Comparison of ENCODE assay signal across 10 cellular contexts in genomic region chr2:234136461-234136860, GRCh38.
DNase-seq lines count a peak whose midpoint lies in the region; ATAC-seq and TF ChIP-seq lines count a peak whose summit lies in the region.
"Had no signal": no experiment of that assay in that cellular context is flagged by ENCODE, and none has a peak within 500 bp of the region (broad histone marks: within the 10 kb centered on the region; RNA-seq: fewer than 3 reads in every experiment).

No MANE protein-coding gene starts in this region.

- H3K27me3 Mint-ChIP-seq in Caco-2 (ENCODE audit: insufficient read depth, unreplicated experiment), result no peaks in the 10 kb centered on the region

- peaks cover 13% of the 10 kb centered on the region for H3K36me3 Mint-ChIP-seq in Caco-2 (ENCODE audit: insufficient read depth, unreplicated experiment)
- no peaks in the 10 kb centered on the region for H3K36me3 Mint-ChIP-seq in activated naive CD4-positive, alpha-beta T cell treated with anti-CD3 and anti-CD28 coated beads, Interleukin-2, amount 50 U/mL, for 72 hours

- no peaks in the 10 kb centered on the region for H3K9me3 Mint-ChIP-seq in Caco-2 (ENCODE audit: unreplicated experiment)
- H3K9me3 Mint-ChIP-seq in activated naive CD4-positive, alpha-beta T cell treated with anti-CD3 and anti-CD28 coated beads, Interleukin-2, amount 50 U/mL, for 72 hours, result no peaks in the 10 kb centered on the region

- POLR2A ChIA-PET in Caco-2 (lab: Charles Lee), result interaction anchor here (0.6 kb wide), 1 partner anchor 815 kb away, joined by 3 read pairs; the partner anchor contains the start of gene SH3BP4

- no TSS peak for BruUV-seq in Caco-2 (replicated peaks; lab: Mats Ljungman, UMichigan)

- DNase-seq in Caco-2 (peak; percentile 85 to 91), kidney tubule cell (ENCODE audit: low spot score) (peak; percentile 93), NCI-H69 (lab: John Stamatoyannopoulos, UW) (no peak), cerebellum (ENCODE audit: low spot score) (no peak), NCI-H2171 (lab: John Stamatoyannopoulos, UW) (no peak), inferior parietal cortex (ENCODE audit: extremely low spot score) (no peak)
- no peak for DNase-seq in activated naive CD4-positive, alpha-beta T cell treated with anti-CD3 and anti-CD28 coated beads, Interleukin-2, amount 50 U/mL, for 72 hours (ENCODE audit: low spot score in 2 of 2)
- DNase-seq: HCEC 1CT had no signal

- H3K27ac Mint-ChIP-seq in Caco-2 (ENCODE audit: unreplicated experiment), result peak overlapping the region; percentile 87
- H3K27ac Mint-ChIP-seq in activated naive CD4-positive, alpha-beta T cell treated with anti-CD3 and anti-CD28 coated beads, Interleukin-2, amount 50 U/mL, for 72 hours, result no peak overlapping the region

- no peaks in the 10 kb centered on the region for H3K27me3 ChIP-seq in Caco-2 (replicated peaks; ENCODE audit: control insufficient read depth, insufficient read depth, low read length)

- TF ChIP-seq EP300 in Ishikawa (IDR thresholded peaks at IDR 0.05; ENCODE audit: borderline replicate concordance), result peak; percentile 73

- intact Hi-C loops in Caco-2 (cut with micrococcal nuclease; ENCODE audit: unreplicated experiment), result loop anchor here (1.0 to 5.0 kb wide), 7 partner anchors 32 to 326 kb away; no protein-coding TSS in a partner anchor

- peak overlapping the region; percentile 57 for H3K4me3 Mint-ChIP-seq in Caco-2 (ENCODE audit: unreplicated experiment)

- peaks cover 28% of the 10 kb centered on the region for H3K4me1 ChIP-seq in Caco-2

- TF ChIP-seq RAD21 in Ishikawa (IDR thresholded peaks at IDR 0.05; ENCODE audit: low read depth), result peak; percentile 33

- H3K9me3 ChIP-seq in Caco-2, result no peaks in the 10 kb centered on the region
- H3K9me3 ChIP-seq: lower lobe of right lung had no signal

- H3K36me3 ChIP-seq in Caco-2 (ENCODE audit: control insufficient read depth, insufficient read depth, low read length), result no peaks in the 10 kb centered on the region
- H3K36me3 ChIP-seq: lower lobe of right lung had no signal

- no peak overlapping the region for H3K4me3 ChIP-seq in Caco-2 (ENCODE audit: low read depth, low read length)
- H3K4me3 ChIP-seq: lower lobe of right lung had no signal

- CTCF ChIA-PET in Caco-2 (lab: Charles Lee), result interaction anchor here (1.6 kb wide), 1 partner anchor 409 kb away, joined by 5 read pairs; no protein-coding TSS in a partner anchor

- peak; percentile 55 to 58 for ATAC-seq in activated naive CD4-positive, alpha-beta T cell treated with anti-CD3 and anti-CD28 coated beads, Interleukin-2, amount 50 U/mL, for 72 hours

- TF ChIP-seq CTCF in Caco-2 (IDR thresholded peaks at IDR 0.05; ENCODE audit: insufficient read depth in 1 of 2, low read depth in 1 of 2, low read length in 1 of 2, severe bottlenecking in 1 of 2, unreplicated experiment in 1 of 2), result peak in 1 of 2 experiments; percentile 15

- H3K4me1 Mint-ChIP-seq in Caco-2 (ENCODE audit: low read depth, unreplicated experiment), result peaks cover 5% of the 10 kb centered on the region

TF ChIP-seq in Ishikawa, 13 proteins besides CTCF, POLR2A, EP300 and RAD21:
- TF ChIP-seq TEAD4 (IDR thresholded peaks at IDR 0.05), result peak; percentile 54; the same call in 1 of the 2 replicates
- TF ChIP-seq EGR1 (IDR thresholded peaks at IDR 0.05), result no peak

Comparison
In these comparisons a context has a peak if more than half of its experiments do, and no peak if none do; other contexts are left out.
1. DNase-seq: peak in Caco-2 (2 of 2) and kidney tubule cell (single experiment); none in activated naive CD4-positive, alpha-beta T cell treated with anti-CD3 and anti-CD28 coated beads, Interleukin-2, amount 50 U/mL, for 72 hours (0 of 2), NCI-H69 (single experiment), cerebellum (single experiment), NCI-H2171 (single experiment) and inferior parietal cortex (single experiment).